ENCODE assay signal across 8 cellular contexts in the genomic region with DNA sequence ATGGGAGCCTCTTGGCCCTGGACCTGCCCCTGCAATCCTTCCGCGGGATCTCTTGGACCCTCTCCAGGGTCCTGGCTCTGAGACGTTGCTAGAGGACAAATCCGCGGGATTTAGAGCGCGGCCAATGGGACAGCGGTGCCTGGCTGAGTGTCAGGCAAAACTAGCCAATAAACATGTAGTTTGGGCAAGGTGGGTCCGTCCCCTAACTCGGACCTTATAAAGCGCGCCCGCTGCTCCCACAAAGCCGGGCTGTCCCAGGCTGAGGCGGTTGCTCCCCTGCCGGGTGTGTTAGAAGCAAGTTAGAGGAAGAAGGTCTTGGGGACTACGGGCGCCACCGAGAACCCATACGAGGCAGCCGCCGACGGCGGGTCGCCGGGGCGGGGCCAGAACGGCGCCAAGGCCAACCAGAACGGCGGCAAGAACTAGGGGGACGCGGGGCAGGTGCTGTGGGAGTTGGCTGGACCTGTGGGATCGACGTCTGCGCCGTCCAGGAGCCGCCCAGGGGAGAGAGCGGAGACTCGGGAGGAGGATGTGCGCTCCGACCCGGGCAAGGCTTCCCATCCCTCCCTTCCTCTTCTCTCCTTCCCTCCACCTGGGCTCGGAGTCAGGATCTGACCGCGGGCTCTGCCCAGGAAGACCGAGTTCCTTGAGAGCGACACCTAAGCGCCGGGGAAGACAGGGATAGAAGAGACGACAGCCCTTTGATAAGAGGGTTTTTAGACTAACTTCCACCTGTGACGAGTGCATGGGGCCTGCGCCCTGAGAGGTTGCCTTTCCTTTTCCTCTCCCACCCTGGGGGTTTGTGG. TPM values are rescaled to one million over a fixed set of nuclear protein-coding genes. Genes with fewer than 3 reads are reported as not detected.
DNase-seq lines count a peak whose midpoint lies in the region; ATAC-seq and TF ChIP-seq lines count a peak whose summit lies in the region.

No MANE protein-coding gene starts in this region.

- TF ChIP-seq POLR2A in body of pancreas (IDR thresholded peaks at IDR 0.05), result peak; percentile 97 to 99 (median 98)

- 1% methylated on average over 20 to 53 of the region's 53 CpGs for WGBS in body of pancreas, 2 donors

- DNase-seq in 8988T (peak; percentile 91), NCI-H1694 treated with DMSO at 0.1 percent for 48 hours (lab: John Stamatoyannopoulos, UW) (peak; percentile 89), T-helper 22 cell (ENCODE audit: low read depth) (peak; percentile 45), body of pancreas (peak; percentile 94 to 96 (median 94)), iPS DF 19.7 (ENCODE audit: low read depth, low spot score) (peak; percentile 93), retinal pigment epithelial cell (ENCODE audit: low read depth) (peak; percentile 90)

- peaks cover 24% of the 10 kb centered on the region for H3K4me1 ChIP-seq in body of pancreas

- no peaks in the 10 kb centered on the region for H3K9me3 ChIP-seq in body of pancreas

- TF ChIP-seq CTCF in body of pancreas (IDR thresholded peaks at IDR 0.05), result peak in 1 of 7 experiments; percentile 0
- TF ChIP-seq CTCF in retinal pigment epithelial cell (conservative IDR thresholded peaks at IDR 0.05; ENCODE audit: low read depth, low read length), result no peak

- no peaks in the 10 kb centered on the region for H3K36me3 ChIP-seq in body of pancreas (replicated peaks in 1 of 2; ENCODE audit: insufficient read depth in 1 of 2, low read depth in 2 of 2)

- ATAC-seq in GM18511 (IDR thresholded peaks at IDR 0.05; ENCODE audit: unreplicated experiment), result peak; percentile 93
- ATAC-seq in HG02970 (IDR thresholded peaks at IDR 0.05; ENCODE audit: low FRiP score, unreplicated experiment), result peak; percentile 86
- ATAC-seq in body of pancreas, result peak; percentile 98

- intact Hi-C loops in body of pancreas (cut with DNase I), result loop anchor here (5.0 kb wide), 1 partner anchor 252 kb away; no protein-coding TSS in a partner anchor

- H3K4me3 ChIP-seq in body of pancreas (peak overlapping the region; percentile 34 to 79), retinal pigment epithelial cell (ENCODE audit: low read length) (peak overlapping the region; percentile 75)

- H3K27ac ChIP-seq in body of pancreas, result peak overlapping the region; percentile 18 to 83 (median 75)

- no peaks in the 10 kb centered on the region for H3K27me3 ChIP-seq in body of pancreas

RNA-seq across cellular contexts. Expression of a gene that starts 6.5 kb away (rescaled TPM):
- 10 to 100 TPM; 14.8 to 33.2 TPM for total RNA-seq in body of pancreas

Comparison
In these comparisons a context has a peak if more than half of its experiments do, and no peak if none do; other contexts are left out.
1. Peak in every context shown above with its lines: DNase-seq, ATAC-seq, H3K4me3 ChIP-seq and H3K27ac ChIP-seq.